ENCODE assay signal across 1 cellular context in genomic region chrX:115690554-115691216, GRCh38.
TF ChIP-seq lines count a peak whose summit lies in the region.

No MANE protein-coding gene starts in this region.

TF ChIP-seq in H1, 55 proteins besides CTCF, POLR2A, EP300 and RAD21 (continued from another document):
- TF ChIP-seq CHD7 (IDR thresholded peaks at IDR 0.05; ENCODE audit: insufficient replicate concordance, low read length) (peak; percentile 50), SP2 (IDR thresholded peaks at IDR 0.05; ENCODE audit: low read length) (no peak), SRF (IDR thresholded peaks at IDR 0.05; ENCODE audit: low read depth, low read length) (no peak), CHD2 (IDR thresholded peaks at IDR 0.05; ENCODE audit: low read length) (no peak), JUND (IDR thresholded peaks at IDR 0.05; ENCODE audit: low read length) (0 out of 2 replicates have a peak, but pooled peaks have one; percentile 18), JUN (IDR thresholded peaks at IDR 0.05; ENCODE audit: low read depth, low read length) (no peak), MAFK (IDR thresholded peaks at IDR 0.05; ENCODE audit: low read depth, low read length) (peak; percentile 49; the same call in 1 of the 2 replicates), BACH1 (IDR thresholded peaks at IDR 0.05; ENCODE audit: low read length) (peak; percentile 78; the same call in 1 of the 2 replicates)
